8 cellular contexts compared by ENCODE assay signal in genomic region chr16:67530013-67530939, GRCh38. TPM values are rescaled to one million over a fixed set of nuclear protein-coding genes. Genes with fewer than 3 reads are reported as not detected.
A peak's percentile ranks its signal among the peaks of the same experiment; 100 is the strongest.
DNase-seq lines count a peak whose midpoint lies in the region; ATAC-seq, FAIRE-seq and TF ChIP-seq lines count a peak whose summit lies in the region.

No MANE protein-coding gene starts in this region.

- peaks cover 12% of the 10 kb centered on the region for H3K79me2 ChIP-seq in trophoblast cell (ENCODE audit: control insufficient read depth, insufficient read depth, low read length, poor library complexity)

- H2BK12ac ChIP-seq in trophoblast cell (ENCODE audit: low read length), result peak overlapping the region; percentile 71

- peaks cover 38 to 41% (median 38%) of the 10 kb centered on the region in 3 donors for H3K4me1 Mint-ChIP-seq in IgD-negative memory B cell

- TF ChIP-seq CTCF in A549 (IDR thresholded peaks at IDR 0.05) (no peak), GM10248 (IDR thresholded peaks at IDR 0.05; ENCODE audit: control extremely low read depth, extremely low read depth, low read depth, missing control alignments) (no peak)

- no peak for TF ChIP-seq POLR2A in A549 (IDR thresholded peaks at IDR 0.05; ENCODE audit: low read length)

- no peaks in the 10 kb centered on the region for H3K27me3 ChIP-seq in trophoblast cell (ENCODE audit: insufficient read depth, low read length)

- peak overlapping the region; percentile 84 to 99 (median 96) for H3K4me3 Mint-ChIP-seq in IgD-negative memory B cell

- peak overlapping the region; percentile 38 for H2AK5ac ChIP-seq in trophoblast cell (ENCODE audit: low read length)

- H4K12ac ChIP-seq in trophoblast cell (ENCODE audit: low read depth, low read length), result peak overlapping the region; percentile 92

- 29% methylated on average over 20 of the region's 48 CpGs for WGBS in A549 (ENCODE audit: missing lambda C conversion rate)
- no CpG with 5 or more reads among the region's 48 CpGs for WGBS in trophoblast cell (ENCODE audit: extremely low coverage, insufficient coverage, insufficient read length)

- no peak for TF ChIP-seq EP300 in A549 (IDR thresholded peaks at IDR 0.05)

- intact Hi-C loops in left ventricle myocardium superior (cut with micrococcal nuclease), result no loop called here

- H3K36me3 ChIP-seq in trophoblast cell (ENCODE audit: control insufficient read depth in 1 of 2, insufficient read depth in 2 of 2, low read length in 2 of 2), result no peaks in the 10 kb centered on the region

- peak overlapping the region; percentile 97 for H3K14ac ChIP-seq in trophoblast cell (ENCODE audit: low read length)

- H3K27ac Mint-ChIP-seq in IgD-negative memory B cell, result peak overlapping the region; percentile 94 to 98 (median 98)

- H3K18ac ChIP-seq in trophoblast cell (ENCODE audit: low read length), result peak overlapping the region; percentile 95

- peak overlapping the region; percentile 64 for H4K8ac ChIP-seq in trophoblast cell (ENCODE audit: low read depth, low read length)

- H3K4me2 ChIP-seq in A549, result peak overlapping the region; percentile 89
- H3K4me2 ChIP-seq in trophoblast cell (ENCODE audit: low read length), result peak overlapping the region; percentile 76

- no peaks in the 10 kb centered on the region for H3K9me3 ChIP-seq in A549
- no peaks in the 10 kb centered on the region for H3K9me3 ChIP-seq in trophoblast cell (ENCODE audit: insufficient read depth, low read depth, low read length)

- H2BK5ac ChIP-seq in trophoblast cell (ENCODE audit: low read depth, low read length, poor library complexity), result peak overlapping the region; percentile 35

- H3K4me3 ChIP-seq in A549 (peak overlapping the region; percentile 73), trophoblast cell (ENCODE audit: low read depth, low read length) (peak overlapping the region; percentile 76)

- H3K9me3 Mint-ChIP-seq in IgD-negative memory B cell, result no peaks in the 10 kb centered on the region

- H3K23ac ChIP-seq in trophoblast cell (ENCODE audit: low read length), result no peak overlapping the region

- H3K9ac ChIP-seq in trophoblast cell (ENCODE audit: low read length), result peak overlapping the region; percentile 20

- no peak for TF ChIP-seq RAD21 in A549 (conservative IDR thresholded peaks at IDR 0.05 in 1 of 2, IDR thresholded peaks at IDR 0.05 in 1 of 2)

- POLR2A ChIA-PET in A549 (lab: Yijun Ruan, JAX) (interaction anchor here (0.7 to 1.2 kb wide), 3 partner anchors 9 to 130 kb away, joined by 4 to 5 read pairs (median 4); partner anchors contain the start of gene ACD), GM10248 (lab: Yijun Ruan, JAX) (interaction anchor here (1.6 kb wide), 1 partner anchor 9 kb away, joined by 3 read pairs; no protein-coding TSS in a partner anchor)

- H2BK120ac ChIP-seq in trophoblast cell (ENCODE audit: insufficient read depth, low read length, poor library complexity), result peak overlapping the region; percentile 62

- ATAC-seq in A549, result peak; percentile 17 to 60; a peak in 3 of 6 replicates
- peak; percentile 75 for ATAC-seq in left ventricle myocardium superior
- no peak for ATAC-seq in HG03159 (IDR thresholded peaks at IDR 0.05; ENCODE audit: unreplicated experiment)

- FAIRE-seq in A549 (lab: Jason Lieb, UNC), result no peak

- peak overlapping the region; percentile 13 for H3K4ac ChIP-seq in trophoblast cell (ENCODE audit: low read depth, low read length)

- H3K27me3 Mint-ChIP-seq in IgD-negative memory B cell, result peaks cover 5% of the 10 kb centered on the region

- H3K79me1 ChIP-seq in trophoblast cell (ENCODE audit: low read length), result peaks cover 24% of the 10 kb centered on the region

- CTCF ChIA-PET in A549 (lab: Yijun Ruan, JAX), result interaction anchor here (0.6 to 22.1 kb wide), 10 partner anchors 7 to 137 kb away, joined by 3 to 301 read pairs (median 6); partner anchors contain the start of genes ATP6V0D1, CARMIL2 and CTCF
- CTCF ChIA-PET in GM10248 (lab: Yijun Ruan, JAX), result interaction anchor here (1.1 to 20.3 kb wide), 9 partner anchors 9 to 134 kb away, joined by 4 to 357 read pairs (median 7); partner anchors contain the start of genes ACD, ATP6V0D1, C16orf86 and CARMIL2

- peak overlapping the region; percentile 81 to 93 for H3K27ac ChIP-seq in A549
- H3K27ac ChIP-seq in angular gyrus (ENCODE audit: low read depth, low read length), result peak overlapping the region; percentile 96
- H3K27ac ChIP-seq in trophoblast cell (ENCODE audit: low read depth, low read length), result peak overlapping the region; percentile 39

- H3K4me1 ChIP-seq in A549 (peaks cover 43% of the 10 kb centered on the region), trophoblast cell (ENCODE audit: control insufficient read depth in 1 of 2, insufficient read depth in 2 of 2, low read length in 2 of 2) (peaks cover 32 to 35% of the 10 kb centered on the region in 2 experiments)

- H4K91ac ChIP-seq in trophoblast cell (ENCODE audit: low read depth, low read length), result peak overlapping the region; percentile 68

- H3K36me3 Mint-ChIP-seq in IgD-negative memory B cell, result peaks cover 3% of the 10 kb centered on the region

- H2AFZ ChIP-seq in trophoblast cell (ENCODE audit: insufficient read depth, low read length, poor library complexity), result peak overlapping the region; percentile 38

- no peak for DNase-seq in A549 (ENCODE audit: low read depth in 1 of 2, low spot score in 1 of 2)
- peak; percentile 67 for DNase-seq in GM10248 (ENCODE audit: extremely low spot score)
- DNase-seq in left ventricle myocardium superior, result peak; percentile 89
- peak; percentile 65 to 70 for DNase-seq in trophoblast cell
- DNase-seq in NCI-H510A treated with DMSO at 0.1 percent for 48 hours (lab: John Stamatoyannopoulos, UW), result no peak

TF ChIP-seq in A549, 52 proteins besides CTCF, POLR2A, EP300 and RAD21:
- TF ChIP-seq FOSL2 (IDR thresholded peaks at IDR 0.05) (no peak), FOSL2 (CRISPR knock-in tag; IDR thresholded peaks at IDR 0.05) (peak; percentile 55), TFCP2L1 (CRISPR knock-in tag; IDR thresholded peaks at IDR 0.05) (no peak), BCL3 (IDR thresholded peaks at IDR 0.05) (0 out of 3 replicates have a peak, but pooled peaks have one; percentile 33), JUN (IDR thresholded peaks at IDR 0.05) (0 out of 5 replicates have a peak, but pooled peaks of 1 of the 2 experiments have one; percentile 42)
TF ChIP-seq in A549: peak in this region for 3.

RNA-seq across cellular contexts. Expression of gene RIPOR1, which starts 1.6 kb away (rescaled TPM):
- polyA plus RNA-seq in A549 (2011; rRNA removed), result 5.6 and 7.2 TPM in 2 replicates
- 16.2 and 18.1 TPM in 2 replicates for polyA plus RNA-seq in A549 (2012; cell fraction: cytosol; rRNA removed)
- 48.3 and 50.0 TPM in 2 replicates for polyA plus RNA-seq in A549 (2012; cell fraction: nucleus; rRNA removed)
- 22.5 to 24.7 TPM (median 23.0 TPM) in 3 replicates for polyA plus RNA-seq in A549 (2017; fragmentation: RNase III; extraction: RNeasy Plus Mini Kit Qiagen cat#74134 plus additional on column Dnase treatment)
- 9.3 and 12.8 TPM in 2 replicates for polyA minus RNA-seq in A549 (2011; rRNA and poly(A)+ RNA removed)
- polyA plus RNA-seq in IgD-negative memory B cell, result 43.8 TPM
- total RNA-seq in left ventricle myocardium superior, result 76.1 TPM
- 36.1 and 37.6 TPM in 2 replicates for polyA plus RNA-seq in trophoblast cell (2013)

RNA-seq across cellular contexts. Expression of gene CTCF, which starts 32.0 kb away (rescaled TPM):
- polyA plus RNA-seq in A549 (2011; rRNA removed) (51.5 and 58.4 TPM in 2 replicates), A549 (2017; fragmentation: RNase III; extraction: RNeasy Plus Mini Kit Qiagen cat#74134 plus additional on column Dnase treatment) (38.6 to 42.5 TPM (median 40.8 TPM) in 3 replicates), IgD-negative memory B cell (70.9 TPM)
- polyA plus RNA-seq in A549 (2012; cell fraction: cytosol; rRNA removed), result 25.3 and 26.9 TPM in 2 replicates
- polyA plus RNA-seq in A549 (2012; cell fraction: nucleus; rRNA removed), result 17.0 and 22.5 TPM in 2 replicates
- polyA minus RNA-seq in A549 (2011; rRNA and poly(A)+ RNA removed), result 51.4 and 53.3 TPM in 2 replicates
- 32.8 TPM for total RNA-seq in left ventricle myocardium superior
- 35.2 and 36.0 TPM in 2 replicates for polyA plus RNA-seq in trophoblast cell (2013)

RNA-seq across cellular contexts. Expression of gene AGRP, which starts 46.9 kb away (rescaled TPM):
- polyA plus RNA-seq in A549 (2011; rRNA removed), result not detected in 2 replicates
- polyA plus RNA-seq in A549 (2012; cell fraction: cytosol; rRNA removed), result not detected in 2 replicates
- not detected in 2 replicates for polyA plus RNA-seq in A549 (2012; cell fraction: nucleus; rRNA removed)
- not detected in 3 replicates for polyA plus RNA-seq in A549 (2017; fragmentation: RNase III; extraction: RNeasy Plus Mini Kit Qiagen cat#74134 plus additional on column Dnase treatment)
- polyA minus RNA-seq in A549 (2011; rRNA and poly(A)+ RNA removed), result not detected in 2 replicates
- polyA plus RNA-seq in IgD-negative memory B cell, result not detected
- not detected for total RNA-seq in left ventricle myocardium superior
- polyA plus RNA-seq in trophoblast cell (2013), result not detected in 2 replicates

RNA-seq across cellular contexts. Expression of gene ATP6V0D1, which starts 49.3 kb away (rescaled TPM):
- polyA plus RNA-seq in A549 (2011; rRNA removed) (45.6 and 45.7 TPM in 2 replicates), A549 (2017; fragmentation: RNase III; extraction: RNeasy Plus Mini Kit Qiagen cat#74134 plus additional on column Dnase treatment) (96.5 to 103 TPM (median 101 TPM) in 3 replicates), IgD-negative memory B cell (160 TPM)
- polyA plus RNA-seq in A549 (2012; cell fraction: cytosol; rRNA removed), result 95.8 and 108 TPM in 2 replicates
- 119 and 120 TPM in 2 replicates for polyA plus RNA-seq in A549 (2012; cell fraction: nucleus; rRNA removed)
- 112 and 120 TPM in 2 replicates for polyA minus RNA-seq in A549 (2011; rRNA and poly(A)+ RNA removed)
- total RNA-seq in left ventricle myocardium superior, result 66.6 TPM
- 101 and 104 TPM in 2 replicates for polyA plus RNA-seq in trophoblast cell (2013)

Comparison
In these comparisons a context has a peak if more than half of its experiments do, and no peak if none do; other contexts are left out.
1. DNase-seq: peak in GM10248 (single experiment), left ventricle myocardium superior (single experiment) and trophoblast cell (2 of 2); none in A549 (0 of 2) and NCI-H510A treated with DMSO at 0.1 percent for 48 hours (single experiment).
2. H3K27ac ChIP-seq: peak in every context shown above with its lines; median percentile 96 in angular gyrus; 87 in A549; 39 in trophoblast cell.